1 cellular context compared by ENCODE assay signal in genomic region chr5:3599283-3600105, GRCh38.
TF ChIP-seq lines count a peak whose summit lies in the region.

No MANE protein-coding gene starts in this region.

TF ChIP-seq in H1, 55 proteins besides CTCF, POLR2A, EP300 and RAD21:
- TF ChIP-seq SP2 (IDR thresholded peaks at IDR 0.05; ENCODE audit: low read length) = no peak
- TF ChIP-seq YY1 (IDR thresholded peaks at IDR 0.05; ENCODE audit: low read depth, low read length) = 0 out of 2 replicates have a peak, but pooled peaks have one; percentile 15
- TF ChIP-seq KDM4A (IDR thresholded peaks at IDR 0.05; ENCODE audit: low read depth, low read length, severe bottlenecking) = peak; percentile 81
- no peak for TF ChIP-seq POLR2AphosphoS5 (IDR thresholded peaks at IDR 0.05; ENCODE audit: low read depth, low read length)
- TF ChIP-seq KDM1A (IDR thresholded peaks at IDR 0.05; ENCODE audit: borderline replicate concordance, low read length) = 0 out of 2 replicates have a peak, but pooled peaks have one; percentile 10
- TF ChIP-seq EZH2 (IDR thresholded peaks at IDR 0.05; ENCODE audit: low read depth, low read length, severe bottlenecking) = peak; percentile 68
- TF ChIP-seq SIX5 (IDR thresholded peaks at IDR 0.05; ENCODE audit: low read depth, low read length) = no peak
- peak; percentile 39; the same call in 1 of the 2 replicates for TF ChIP-seq CREB1 (IDR thresholded peaks at IDR 0.05)
- no peak for TF ChIP-seq ATF3 (IDR thresholded peaks at IDR 0.05; ENCODE audit: insufficient read depth, low read depth, low read length)
- TF ChIP-seq RNF2 (IDR thresholded peaks at IDR 0.05; ENCODE audit: borderline replicate concordance, low read depth, low read length, missing control alignments, poor library complexity, severe bottlenecking) = peak; percentile 43
- TF ChIP-seq CBX8 (IDR thresholded peaks at IDR 0.05; ENCODE audit: borderline replicate concordance, low read depth, low read length) = no peak
- peak; percentile 82 for TF ChIP-seq SUZ12 (IDR thresholded peaks at IDR 0.05; ENCODE audit: low read length)
- no peak for TF ChIP-seq RXRA (IDR thresholded peaks at IDR 0.05; ENCODE audit: insufficient read depth, low read depth, low read length)
- peak; percentile 26; the same call in 1 of the 2 replicates for TF ChIP-seq GABPA (IDR thresholded peaks at IDR 0.05; ENCODE audit: borderline replicate concordance, insufficient read depth, low read length)
- TF ChIP-seq POU5F1 (IDR thresholded peaks at IDR 0.05; ENCODE audit: low read depth, low read length) = no peak
- peak; percentile 89 for TF ChIP-seq E2F6 (IDR thresholded peaks at IDR 0.05)
- peak; percentile 91 for TF ChIP-seq MAX (IDR thresholded peaks at IDR 0.05)
